In the genomic region with DNA sequence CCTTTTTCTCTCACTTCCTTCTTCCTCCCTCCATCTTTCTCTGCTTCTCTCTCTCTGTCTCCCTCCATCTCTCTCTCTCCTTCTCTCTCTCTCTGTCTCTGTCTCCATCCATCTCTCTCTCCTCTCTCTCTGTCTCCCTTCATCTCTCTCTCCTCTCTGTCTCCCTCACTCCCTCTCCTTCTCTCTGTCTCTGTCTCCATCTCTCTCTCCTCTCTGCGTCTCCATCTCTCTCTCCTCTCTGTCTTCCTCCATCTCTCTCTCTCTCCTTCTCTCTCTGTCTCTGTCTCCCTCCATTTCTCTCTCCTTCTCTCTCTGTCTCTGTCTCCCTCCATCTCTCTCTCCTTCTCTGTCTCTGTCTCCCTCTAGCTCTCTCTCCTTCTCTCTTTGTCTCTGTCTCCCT, we compare ENCODE assay signal across 36 cellular contexts.
"Had no signal": no experiment of that assay in that cellular context is flagged by ENCODE, and none has a peak within 500 bp of the region (broad histone marks: within the 10 kb centered on the region; RNA-seq: fewer than 3 reads in every experiment).

No MANE protein-coding gene starts in this region.

- H3K27me3 Mint-ChIP-seq: activated naive CD8-positive, alpha-beta T cell treated with anti-CD3 and anti-CD28 coated beads for 36 hours; activated naive CD8-positive, alpha-beta T cell treated with anti-CD3 and anti-CD28 coated beads, Interleukin-2, amount 10 ng/mL, durations not matched to agents 7 days and 5 days; activated T-helper 17 cell treated with anti-CD3 and anti-CD28 coated beads, Interleukin-2, amount 50 U/mL, for 72 hours; central memory CD8-positive, alpha-beta T cell had no signal

- H3K4me1 Mint-ChIP-seq: activated naive CD8-positive, alpha-beta T cell treated with anti-CD3 and anti-CD28 coated beads for 36 hours; activated naive CD8-positive, alpha-beta T cell treated with anti-CD3 and anti-CD28 coated beads, Interleukin-2, amount 50 U/mL, for 24 hours; activated T-helper 17 cell treated with anti-CD3 and anti-CD28 coated beads, Interleukin-2, amount 50 U/mL, for 72 hours; brain had no signal

- H3K27me3 ChIP-seq: adrenal gland, ascending aorta, body of pancreas, brain microvascular endothelial cell had no signal

- H3K4me3 ChIP-seq: adrenal gland, ascending aorta, body of pancreas, cardiac muscle cell had no signal

- H3K27ac ChIP-seq: adrenal gland, ascending aorta, body of pancreas, brain microvascular endothelial cell, cardiac muscle cell had no signal

- H3K9me3 ChIP-seq: adrenal gland, body of pancreas had no signal

- ATAC-seq: activated naive CD4-positive, alpha-beta T cell treated with anti-CD3 and anti-CD28 coated beads, Interleukin-2, amount 50 U/mL, for 72 hours; activated naive CD8-positive, alpha-beta T cell treated with anti-CD3 and anti-CD28 coated beads, Interleukin-2, amount 50 U/mL, for 24 hours; activated T-cell treated with anti-CD3 and anti-CD28 coated beads, Interleukin-2, amount 50 U/mL, for 4 hours; activated T-cell treated with anti-CD3 and anti-CD28 coated beads, Interleukin-2, amount 50 U/mL, for 72 hours; activated T-helper 17 cell treated with anti-CD3 and anti-CD28 coated beads, Interleukin-2, amount 50 U/mL, for 72 hours; body of pancreas had no signal

- H3K36me3 ChIP-seq: adrenal gland, ascending aorta, brain microvascular endothelial cell, cardiac muscle cell had no signal

- H3K4me1 ChIP-seq: adrenal gland, ascending aorta, body of pancreas had no signal

- DNase-seq: activated effector memory CD4-positive, alpha-beta T cell treated with anti-CD3 and anti-CD28 coated beads, Interleukin-2, amount 50 U/mL, for 16 hours; activated effector memory CD4-positive, alpha-beta T cell treated with Interleukin-2 at 50 U/mL for 16 hours; activated gamma-delta T cell; activated gamma-delta T cell treated with Interleukin-2 at 50 U/mL for 16 hours; activated naive CD4-positive, alpha-beta T cell; activated naive CD4-positive, alpha-beta T cell treated with anti-CD3 and anti-CD28 coated beads for 36 hours; activated naive CD4-positive, alpha-beta T cell treated with anti-CD3 and anti-CD28 coated beads, Interleukin-2, amount 10 ng/mL, durations not matched to agents 7 days and 5 days; activated naive CD4-positive, alpha-beta T cell treated with anti-CD3 and anti-CD28 coated beads, Interleukin-2, amount 50 U/mL, for 16 hours; activated naive CD4-positive, alpha-beta T cell treated with Interleukin-2 at 50 U/mL for 16 hours; activated naive CD8-positive, alpha-beta T cell treated with anti-CD3 and anti-CD28 coated beads for 36 hours; activated naive CD8-positive, alpha-beta T cell treated with anti-CD3 and anti-CD28 coated beads, Interleukin-2, amount 10 ng/mL, durations not matched to agents 7 days and 5 days; activated naive CD8-positive, alpha-beta T cell treated with anti-CD3 and anti-CD28 coated beads, Interleukin-2, amount 50 U/mL, for 24 hours; activated T-cell treated with anti-CD3 and anti-CD28 coated beads, Interleukin-2, amount 50 U/mL, for 24 hours; activated T-cell treated with anti-CD3 and anti-CD28 coated beads, Interleukin-2, amount 50 U/mL, for 4 hours; activated T-cell treated with anti-CD3 and anti-CD28 coated beads, Interleukin-2, amount 50 U/mL, for 48 hours; activated T-cell treated with anti-CD3 and anti-CD28 coated beads, Interleukin-2, amount 50 U/mL, for 72 hours; adrenal gland; amniotic stem cell; amygdala; anterior cingulate cortex; aorta; body of pancreas; brain microvascular endothelial cell; caudate nucleus; central memory CD4-positive, alpha-beta T cell; cerebellar nuclear complex had no signal

- H3K27ac Mint-ChIP-seq: activated naive CD4-positive, alpha-beta T cell treated with anti-CD3 and anti-CD28 coated beads for 36 hours; activated naive CD4-positive, alpha-beta T cell treated with anti-CD3 and anti-CD28 coated beads, Interleukin-2, amount 10 ng/mL, durations not matched to agents 7 days and 5 days; activated naive CD4-positive, alpha-beta T cell treated with anti-CD3 and anti-CD28 coated beads, Interleukin-2, amount 50 U/mL, for 24 hours; activated naive CD4-positive, alpha-beta T cell treated with anti-CD3 and anti-CD28 coated beads, Interleukin-2, amount 50 U/mL, for 72 hours; activated naive CD8-positive, alpha-beta T cell; activated naive CD8-positive, alpha-beta T cell treated with anti-CD3 and anti-CD28 coated beads for 36 hours; activated naive CD8-positive, alpha-beta T cell treated with anti-CD3 and anti-CD28 coated beads, Interleukin-2, amount 10 ng/mL, durations not matched to agents 7 days and 5 days; activated naive CD8-positive, alpha-beta T cell treated with anti-CD3 and anti-CD28 coated beads, Interleukin-2, amount 50 U/mL, for 24 hours; activated T-cell treated with anti-CD3 and anti-CD28 coated beads, Interleukin-2, amount 50 U/mL, for 24 hours; activated T-cell treated with anti-CD3 and anti-CD28 coated beads, Interleukin-2, amount 50 U/mL, for 72 hours; activated T-helper 1 cell treated with anti-CD3 and anti-CD28 coated beads, Interleukin-12 subunit alpha, Interleukin-12 subunit beta, Interleukin-2, Interleukin-4 antibody, amounts not matched to agents 30 ng/mL and 10 ng/mL and 1 ng/mL, durations not matched to agents 14 hours and 24 hours and 36 hours; activated T-helper 17 cell treated with anti-CD3 and anti-CD28 coated beads, Interleukin-2, amount 50 U/mL, for 72 hours; activated T-helper 2 cell treated with anti-CD3 and anti-CD28 coated beads, Interferon-gamma antibody, Interleukin-2, Interleukin-4, amounts not matched to agents 10 μg/mL and 5 μg/mL and 100 μg/mL, durations not matched to agents 14 hours and 24 hours and 36 hours; brain had no signal

- H3K4me3 Mint-ChIP-seq: activated naive CD4-positive, alpha-beta T cell treated with anti-CD3 and anti-CD28 coated beads for 36 hours; activated naive CD4-positive, alpha-beta T cell treated with anti-CD3 and anti-CD28 coated beads, Interleukin-2, amount 10 ng/mL, durations not matched to agents 7 days and 5 days; activated naive CD4-positive, alpha-beta T cell treated with anti-CD3 and anti-CD28 coated beads, Interleukin-2, amount 50 U/mL, for 24 hours; activated naive CD8-positive, alpha-beta T cell; activated naive CD8-positive, alpha-beta T cell treated with anti-CD3 and anti-CD28 coated beads for 36 hours; activated naive CD8-positive, alpha-beta T cell treated with anti-CD3 and anti-CD28 coated beads, Interleukin-2, amount 10 ng/mL, durations not matched to agents 7 days and 5 days; activated naive CD8-positive, alpha-beta T cell treated with anti-CD3 and anti-CD28 coated beads, Interleukin-2, amount 50 U/mL, for 24 hours; activated T-cell treated with anti-CD3 and anti-CD28 coated beads, Interleukin-2, amount 50 U/mL, for 24 hours; activated T-cell treated with anti-CD3 and anti-CD28 coated beads, Interleukin-2, amount 50 U/mL, for 4 hours; activated T-cell treated with anti-CD3 and anti-CD28 coated beads, Interleukin-2, amount 50 U/mL, for 72 hours; activated T-helper 1 cell treated with anti-CD3 and anti-CD28 coated beads, Interleukin-12 subunit alpha, Interleukin-12 subunit beta, Interleukin-2, Interleukin-4 antibody, amounts not matched to agents 30 ng/mL and 10 ng/mL and 1 ng/mL, durations not matched to agents 14 hours and 24 hours and 36 hours; activated T-helper 17 cell treated with anti-CD3 and anti-CD28 coated beads, Interleukin-2, amount 50 U/mL, for 72 hours; brain; central memory CD8-positive, alpha-beta T cell had no signal
